In genomic region chr13:90430127-90430526, GRCh38 we compare ENCODE assay signal across 22 cellular contexts.
"Had no signal": no experiment of that assay in that cellular context is flagged by ENCODE, and none has a peak within 500 bp of the region (broad histone marks: within the 10 kb centered on the region; RNA-seq: fewer than 3 reads in every experiment).

No MANE protein-coding gene starts in this region.

- ATAC-seq: left ventricle myocardium superior; lower lobe of right lung; naive thymus-derived CD8-positive, alpha-beta T cell; psoas muscle; right cardiac atrium; stimulated activated naive CD8-positive, alpha-beta T cell treated with anti-CD3 and anti-CD28 coated beads, Interleukin-15, amount 100 ng/mL, for 72 hours; upper lobe of right lung had no signal

- H3K36me3 ChIP-seq: lower lobe of right lung, suprapubic skin, transverse colon, upper lobe of right lung, uterus had no signal

- H3K4me3 ChIP-seq: coronary artery, lower lobe of right lung, psoas muscle, suprapubic skin, transverse colon, upper lobe of right lung, uterus had no signal

- H3K27ac Mint-ChIP-seq: naive thymus-derived CD8-positive, alpha-beta T cell; nephron progenitor cell; stimulated activated naive CD8-positive, alpha-beta T cell treated with anti-CD3 and anti-CD28 coated beads, Interleukin-15, amount 100 ng/mL, for 72 hours had no signal

- H3K36me3 Mint-ChIP-seq: naive thymus-derived CD8-positive, alpha-beta T cell had no signal

- H3K4me1 ChIP-seq: lower lobe of right lung, psoas muscle, suprapubic skin, transverse colon, upper lobe of right lung, uterus had no signal

- H3K9me3 ChIP-seq: lower lobe of right lung, psoas muscle, suprapubic skin, transverse colon, upper lobe of right lung, uterus had no signal

- H3K27me3 ChIP-seq: suprapubic skin, transverse colon, upper lobe of right lung, uterus had no signal

- H3K9me3 Mint-ChIP-seq: nephron progenitor cell had no signal

- H3K27me3 Mint-ChIP-seq: naive thymus-derived CD8-positive, alpha-beta T cell; stimulated activated naive CD8-positive, alpha-beta T cell treated with anti-CD3 and anti-CD28 coated beads, Interleukin-15, amount 100 ng/mL, for 72 hours had no signal

- FAIRE-seq: frontal cortex, keratinocyte, small intestine had no signal

- H3K4me3 Mint-ChIP-seq: naive thymus-derived CD8-positive, alpha-beta T cell; nephron progenitor cell; stimulated activated naive CD8-positive, alpha-beta T cell treated with anti-CD3 and anti-CD28 coated beads, Interleukin-15, amount 100 ng/mL, for 72 hours had no signal

- DNase-seq: dermis blood vessel endothelial cell; effector memory CD4-positive, alpha-beta T cell; left ventricle myocardium superior; lower lobe of right lung; naive thymus-derived CD8-positive, alpha-beta T cell; nephron progenitor cell; nucleus accumbens; psoas muscle; right cardiac atrium; small intestine; stimulated activated CD4-positive, alpha-beta T cell treated with anti-CD3 and anti-CD28 coated beads, Interleukin-15, amount 100 ng/mL, for 24 hours; stimulated activated CD4-positive, alpha-beta T cell treated with anti-CD3 and anti-CD28 coated beads, Interleukin-4, amount 100 ng/mL, for 1 hour; stimulated activated CD8-positive, alpha-beta memory T cell treated with anti-CD3 and anti-CD28 coated beads, Interleukin-4, amount 100 ng/mL, for 48 hours; stimulated activated naive CD4-positive, alpha-beta T cell; stimulated activated naive CD8-positive, alpha-beta T cell treated with anti-CD3 and anti-CD28 coated beads, Interleukin-15, amount 100 ng/mL, for 72 hours; transverse colon; upper lobe of right lung; uterus had no signal

- H3K4me1 Mint-ChIP-seq: naive thymus-derived CD8-positive, alpha-beta T cell; stimulated activated naive CD8-positive, alpha-beta T cell treated with anti-CD3 and anti-CD28 coated beads, Interleukin-15, amount 100 ng/mL, for 72 hours had no signal

- H3K27ac ChIP-seq: coronary artery, lower lobe of right lung, psoas muscle, suprapubic skin, transverse colon, upper lobe of right lung, uterus had no signal
